22 cellular contexts compared by ENCODE assay signal in genomic region chr5:62343428-62343827, GRCh38. TPM values are rescaled to one million over a fixed set of nuclear protein-coding genes. Genes with fewer than 3 reads are reported as not detected.
DNase-seq lines count a peak whose midpoint lies in the region; ATAC-seq, FAIRE-seq and TF ChIP-seq lines count a peak whose summit lies in the region.
"Had no signal": no experiment of that assay in that cellular context is flagged by ENCODE, and none has a peak within 500 bp of the region (broad histone marks: within the 10 kb centered on the region; RNA-seq: fewer than 3 reads in every experiment).

No MANE protein-coding gene starts in this region.

- no peaks in the 10 kb centered on the region for H3K27me3 ChIP-seq in RWPE2 (ENCODE audit: insufficient read depth, poor library complexity, severe bottlenecking)
- no peaks in the 10 kb centered on the region for H3K27me3 ChIP-seq in pancreas
- H3K27me3 ChIP-seq: Peyer's patch had no signal

- CTCF ChIA-PET in activated CD8-positive, alpha-beta memory T cell treated with anti-CD3 and anti-CD28 coated beads, Interleukin-2, amount 10 ng/mL, durations not matched to agents 7 days and 5 days (lab: Charles Lee), result interaction anchor here (0.7 to 4.3 kb wide), 4 partner anchors 10 to 119 kb away, joined by 3 to 17 read pairs (median 4); no protein-coding TSS in a partner anchor

- no peak for FAIRE-seq in pancreas (lab: Jason Lieb, UNC)
- FAIRE-seq: A549, astrocyte, G401.6, HepG2, kidney had no signal

- no peaks in the 10 kb centered on the region for H3K9me3 Mint-ChIP-seq in activated CD8-positive, alpha-beta memory T cell treated with anti-CD3 and anti-CD28 coated beads, Interleukin-2, amount 10 ng/mL, durations not matched to agents 7 days and 5 days (ENCODE audit: low read depth)
- no peaks in the 10 kb centered on the region for H3K9me3 Mint-ChIP-seq in nephron progenitor cell

- no peaks in the 10 kb centered on the region for H3K27me3 Mint-ChIP-seq in activated CD8-positive, alpha-beta memory T cell treated with anti-CD3 and anti-CD28 coated beads, Interleukin-2, amount 10 ng/mL, durations not matched to agents 7 days and 5 days
- H3K27me3 Mint-ChIP-seq in nephron progenitor cell (ENCODE audit: low read depth, poor library complexity), result no peaks in the 10 kb centered on the region

- no peaks in the 10 kb centered on the region for H3K4me1 ChIP-seq in RWPE2 (ENCODE audit: insufficient read depth, poor library complexity, severe bottlenecking)
- H3K4me1 ChIP-seq in pancreas, result peaks cover 0 to 3% (median 0%) of the 10 kb centered on the region in 3 donors
- H3K4me1 ChIP-seq: A549 had no signal

- no peak overlapping the region for H3K4me3 ChIP-seq in RWPE2 (ENCODE audit: severe bottlenecking)
- H3K4me3 ChIP-seq in cardiac fibroblast (replicated peaks in 1 of 2; ENCODE audit: low read depth in 2 of 2, low read length in 2 of 2), result no peak overlapping the region
- no peak overlapping the region for H3K4me3 ChIP-seq in pancreas
- H3K4me3 ChIP-seq: A549, coronary artery, Peyer's patch had no signal

- ATAC-seq in activated CD8-positive, alpha-beta memory T cell treated with anti-CD3 and anti-CD28 coated beads, Interleukin-2, amount 10 ng/mL, durations not matched to agents 7 days and 5 days, result no peak
- ATAC-seq in RWPE2 (ENCODE audit: low read depth) (peak; percentile 65; the same call in 2 of the 3 replicates), HG02798 (IDR thresholded peaks at IDR 0.05; ENCODE audit: poor library complexity, unreplicated experiment) (no peak), pancreas (no peak)
- ATAC-seq: A549, HCT116, HepG2 had no signal

- H3K36me3 ChIP-seq in RWPE2 (ENCODE audit: low read depth), result peaks cover 32% of the 10 kb centered on the region
- no peaks in the 10 kb centered on the region for H3K36me3 ChIP-seq in pancreas
- H3K36me3 ChIP-seq: Peyer's patch had no signal

- intact Hi-C loops in pancreas (cut with DNase I), result no loop called here

- 97 to 100% methylated on average over 1 of the region's 1 CpG for WGBS in pancreas, 2 donors

- no peak overlapping the region for H3K4me3 Mint-ChIP-seq in activated CD8-positive, alpha-beta memory T cell treated with anti-CD3 and anti-CD28 coated beads, Interleukin-2, amount 10 ng/mL, durations not matched to agents 7 days and 5 days
- no peak overlapping the region for H3K4me3 Mint-ChIP-seq in nephron progenitor cell

- H3K9me3 ChIP-seq in RWPE2 (ENCODE audit: severe bottlenecking) (no peaks in the 10 kb centered on the region), pancreas (no peaks in the 10 kb centered on the region)
- H3K9me3 ChIP-seq: A549, Peyer's patch had no signal

- no peak for TF ChIP-seq CTCF in RWPE2 (IDR thresholded peaks at IDR 0.05; ENCODE audit: poor library complexity, severe bottlenecking)
- no peak for TF ChIP-seq CTCF in cardiac fibroblast (IDR thresholded peaks at IDR 0.05; ENCODE audit: low read depth, low read length)
- TF ChIP-seq CTCF in nephron progenitor cell (IDR thresholded peaks at IDR 0.05), result no peak
- no peak for TF ChIP-seq CTCF in pancreas (IDR thresholded peaks at IDR 0.05)

- no peak overlapping the region for H3K27ac ChIP-seq in RWPE2 (ENCODE audit: poor library complexity, severe bottlenecking)
- no peak overlapping the region for H3K27ac ChIP-seq in pancreas
- H3K27ac ChIP-seq: A549, coronary artery, Peyer's patch had no signal

- peak overlapping the region; percentile 67 for H3K27ac Mint-ChIP-seq in activated CD8-positive, alpha-beta memory T cell treated with anti-CD3 and anti-CD28 coated beads, Interleukin-2, amount 10 ng/mL, durations not matched to agents 7 days and 5 days
- peak overlapping the region; percentile 8 for H3K27ac Mint-ChIP-seq in nephron progenitor cell

- peaks cover 35% of the 10 kb centered on the region for H3K36me3 Mint-ChIP-seq in activated CD8-positive, alpha-beta memory T cell treated with anti-CD3 and anti-CD28 coated beads, Interleukin-2, amount 10 ng/mL, durations not matched to agents 7 days and 5 days
- peaks cover 35% of the 10 kb centered on the region for H3K36me3 Mint-ChIP-seq in nephron progenitor cell (ENCODE audit: low read depth)

- DNase-seq in activated CD8-positive, alpha-beta memory T cell treated with anti-CD3 and anti-CD28 coated beads, Interleukin-2, amount 10 ng/mL, durations not matched to agents 7 days and 5 days, result no peak
- DNase-seq in activated CD8-positive, alpha-beta memory T cell treated with anti-CD3 and anti-CD28 coated beads, Interleukin-2, amount 50 U/mL, for 4 hours, result no peak
- DNase-seq in RWPE2 (ENCODE audit: low spot score) (no peak), cardiac fibroblast (ENCODE audit: low read depth in 2 of 2) (peak; percentile 14 to 22), nephron progenitor cell (no peak), pancreas (no peak), SHP77 (lab: John Stamatoyannopoulos, UW) (no peak)
- DNase-seq: activated CD4-positive, CD25-positive, alpha-beta regulatory T cell; erythroblast; head of caudate nucleus; kidney; midbrain; NCI-H748 treated with DMSO at 0.1 percent for 48 hours; Peyer's patch; stimulated activated naive CD4-positive, alpha-beta T cell treated with Interleukin-2 at 50 U/mL for 16 hours had no signal

- peaks cover 63% of the 10 kb centered on the region for H3K4me1 Mint-ChIP-seq in activated CD8-positive, alpha-beta memory T cell treated with anti-CD3 and anti-CD28 coated beads, Interleukin-2, amount 10 ng/mL, durations not matched to agents 7 days and 5 days
- H3K4me1 Mint-ChIP-seq in nephron progenitor cell, result peaks cover 12% of the 10 kb centered on the region

RNA-seq across cellular contexts. Expression of gene KIF2A, which starts 37.4 kb away (rescaled TPM):
- 100 to 1,000 TPM; 194 to 225 TPM for total RNA-seq in activated CD8-positive, alpha-beta memory T cell treated with anti-CD3 and anti-CD28 coated beads, Interleukin-2, amount 10 ng/mL, durations not matched to agents 7 days and 5 days
- 10 to 100 TPM; 13.6 to 24.5 (median 16.6) TPM for total RNA-seq in pancreas
- 1 to 10 TPM; 3.7 to 4.5 TPM for polyA plus RNA-seq in pancreas

Comparison
In these comparisons a context has a peak if more than half of its experiments do, and no peak if none do; other contexts are left out.
1. DNase-seq: peak in cardiac fibroblast (2 of 2); none in activated CD8-positive, alpha-beta memory T cell treated with anti-CD3 and anti-CD28 coated beads, Interleukin-2, amount 10 ng/mL, durations not matched to agents 7 days and 5 days (single experiment), activated CD8-positive, alpha-beta memory T cell treated with anti-CD3 and anti-CD28 coated beads, Interleukin-2, amount 50 U/mL, for 4 hours (single experiment), RWPE2 (single experiment), nephron progenitor cell (single experiment), pancreas (0 of 6) and SHP77 (0 of 2).
2. RNA of gene KIF2A, which starts 37.4 kb away (total RNA-seq): 194 to 225 TPM in activated CD8-positive, alpha-beta memory T cell treated with anti-CD3 and anti-CD28 coated beads, Interleukin-2, amount 10 ng/mL, durations not matched to agents 7 days and 5 days; 13.6 to 24.5 TPM in pancreas; every median in the first group is over 4 times any median in the second.